25 cellular contexts compared by ENCODE assay signal in the genomic region with DNA sequence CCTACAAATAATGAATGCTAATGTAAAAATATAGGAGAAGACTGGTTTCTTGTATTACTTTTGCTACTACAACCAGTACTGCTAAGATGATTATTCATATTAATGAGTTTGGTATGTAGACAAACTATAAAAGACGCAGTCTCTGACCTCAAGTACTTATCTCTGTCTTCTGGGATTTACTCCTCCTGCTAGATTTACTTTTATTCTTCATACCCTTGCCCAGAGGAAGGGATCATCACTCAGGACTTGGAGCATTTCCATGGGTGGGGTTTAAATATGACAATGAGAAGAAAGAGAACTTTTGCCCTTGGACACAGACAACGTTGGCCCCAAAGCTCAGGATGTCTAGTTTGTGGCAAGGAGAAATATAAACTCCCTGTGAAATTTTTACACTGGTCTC.
A peak's percentile ranks its signal among the peaks of the same experiment; 100 is the strongest.
DNase-seq lines count a peak whose midpoint lies in the region; ATAC-seq and TF ChIP-seq lines count a peak whose summit lies in the region.
"Had no signal": no experiment of that assay in that cellular context is flagged by ENCODE, and none has a peak within 500 bp of the region (broad histone marks: within the 10 kb centered on the region; RNA-seq: fewer than 3 reads in every experiment).

No MANE protein-coding gene starts in this region.

- DNase-seq in HCEC 1CT, result peak; percentile 39
- peak; percentile 46 for DNase-seq in astrocyte of the spinal cord (ENCODE audit: low read depth, low spot score)
- peak; percentile 7 for DNase-seq in hepatic stellate cell (ENCODE audit: low spot score)
- DNase-seq in stromal cell of bone marrow (ENCODE audit: low read depth), result peak; percentile 43
- no peak for DNase-seq in right lobe of liver
- DNase-seq in stimulated activated CD4-positive, alpha-beta T cell treated with anti-CD3 and anti-CD28 coated beads, Interleukin-2, amount 100 ng/mL, for 24 hours, result no peak
- DNase-seq in activated T-helper 2 cell treated with anti-CD3 and anti-CD28 coated beads, Interferon-gamma antibody, Interleukin-2, Interleukin-4, amounts not matched to agents 10 μg/mL and 5 μg/mL and 100 μg/mL, durations not matched to agents 14 hours and 24 hours and 36 hours (ENCODE audit: low spot score), result no peak
- DNase-seq: activated B cell treated with CpG ODN at 0.5 μM for 24 hours; activated CD8-positive, alpha-beta memory T cell treated with anti-CD3 and anti-CD28 coated beads, Interleukin-2, amount 10 ng/mL, durations not matched to agents 7 days and 5 days; activated naive CD4-positive, alpha-beta T cell; activated T-cell treated with anti-CD3 and anti-CD28 coated beads, Interleukin-2, amount 50 U/mL, for 48 hours; gastrocnemius medialis; GOT3; hippocampal formation; left lung; naive B cell; NCI-H2081 treated with DMSO at 0.1 percent for 48 hours; NCI-H446; NCI-H774; small intestine; stimulated activated CD4-positive, alpha-beta T cell treated with anti-CD3 and anti-CD28 coated beads, Interleukin-2, amount 100 ng/mL, for 48 hours; T-cell; trophoblast cell had no signal

- H3K4me3 ChIP-seq in astrocyte of the spinal cord (ENCODE audit: low read depth, low read length) (no peak overlapping the region), right lobe of liver (no peak overlapping the region)
- H3K4me3 ChIP-seq: gastrocnemius medialis, GM12878, left lung, SJSA1 had no signal

- intact Hi-C loops in right lobe of liver (cut with DNase I), result no loop called here
- intact Hi-C loops in activated T-helper 2 cell treated with anti-CD3 and anti-CD28 coated beads, Interferon-gamma antibody, Interleukin-2, Interleukin-4, amounts not matched to agents 10 μg/mL and 5 μg/mL and 100 μg/mL, durations not matched to agents 14 hours and 24 hours and 36 hours (cut with micrococcal nuclease), result no loop called here

- no peaks in the 10 kb centered on the region for H3K4me1 Mint-ChIP-seq in activated T-helper 2 cell treated with anti-CD3 and anti-CD28 coated beads, Interferon-gamma antibody, Interleukin-2, Interleukin-4, amounts not matched to agents 10 μg/mL and 5 μg/mL and 100 μg/mL, durations not matched to agents 14 hours and 24 hours and 36 hours (ENCODE audit: low read depth)
- H3K4me1 Mint-ChIP-seq: activated B cell treated with CpG ODN at 0.5 μM for 24 hours; activated CD8-positive, alpha-beta memory T cell treated with anti-CD3 and anti-CD28 coated beads, Interleukin-2, amount 10 ng/mL, durations not matched to agents 7 days and 5 days; naive B cell; T-cell had no signal

- no peak overlapping the region for H3K27ac ChIP-seq in right lobe of liver
- H3K27ac ChIP-seq: gastrocnemius medialis, left lung, SJSA1 had no signal

- in situ Hi-C loops in astrocyte of the spinal cord (cut with HindIII; ENCODE audit: low sequenced_read_pairs), result no loop called here

- 12% methylated on average over 2 of the region's 2 CpGs for WGBS in right lobe of liver (ENCODE audit: insufficient coverage, low coverage, low lambda C conversion rate, missing lambda C conversion rate)

- H3K9me3 Mint-ChIP-seq in activated T-helper 2 cell treated with anti-CD3 and anti-CD28 coated beads, Interferon-gamma antibody, Interleukin-2, Interleukin-4, amounts not matched to agents 10 μg/mL and 5 μg/mL and 100 μg/mL, durations not matched to agents 14 hours and 24 hours and 36 hours, result peaks cover 16% of the 10 kb centered on the region

- no peaks in the 10 kb centered on the region for H3K9me3 ChIP-seq in right lobe of liver
- H3K9me3 ChIP-seq: gastrocnemius medialis, left lung, SJSA1 had no signal

- no peaks in the 10 kb centered on the region for H3K27me3 ChIP-seq in right lobe of liver
- H3K27me3 ChIP-seq: gastrocnemius medialis, left lung, SJSA1 had no signal

- H3K36me3 ChIP-seq in right lobe of liver, result no peaks in the 10 kb centered on the region
- H3K36me3 ChIP-seq: gastrocnemius medialis, left lung, SJSA1 had no signal

- no peaks in the 10 kb centered on the region for H3K36me3 Mint-ChIP-seq in activated T-helper 2 cell treated with anti-CD3 and anti-CD28 coated beads, Interferon-gamma antibody, Interleukin-2, Interleukin-4, amounts not matched to agents 10 μg/mL and 5 μg/mL and 100 μg/mL, durations not matched to agents 14 hours and 24 hours and 36 hours (ENCODE audit: low read depth)
- H3K36me3 Mint-ChIP-seq: activated CD8-positive, alpha-beta memory T cell treated with anti-CD3 and anti-CD28 coated beads, Interleukin-2, amount 10 ng/mL, durations not matched to agents 7 days and 5 days; naive B cell; T-cell had no signal

- no peak overlapping the region for H3K27ac Mint-ChIP-seq in activated T-helper 2 cell treated with anti-CD3 and anti-CD28 coated beads, Interferon-gamma antibody, Interleukin-2, Interleukin-4, amounts not matched to agents 10 μg/mL and 5 μg/mL and 100 μg/mL, durations not matched to agents 14 hours and 24 hours and 36 hours
- H3K27ac Mint-ChIP-seq: activated B cell treated with CpG ODN at 0.5 μM for 24 hours; activated CD8-positive, alpha-beta memory T cell treated with anti-CD3 and anti-CD28 coated beads, Interleukin-2, amount 10 ng/mL, durations not matched to agents 7 days and 5 days; naive B cell; T-cell had no signal

- no peak overlapping the region for H3K4me3 Mint-ChIP-seq in activated T-helper 2 cell treated with anti-CD3 and anti-CD28 coated beads, Interferon-gamma antibody, Interleukin-2, Interleukin-4, amounts not matched to agents 10 μg/mL and 5 μg/mL and 100 μg/mL, durations not matched to agents 14 hours and 24 hours and 36 hours (ENCODE audit: low read depth)
- H3K4me3 Mint-ChIP-seq: activated B cell treated with CpG ODN at 0.5 μM for 24 hours; activated CD8-positive, alpha-beta memory T cell treated with anti-CD3 and anti-CD28 coated beads, Interleukin-2, amount 10 ng/mL, durations not matched to agents 7 days and 5 days; naive B cell; T-cell had no signal

- H3K4me1 ChIP-seq in right lobe of liver, result no peaks in the 10 kb centered on the region
- H3K4me1 ChIP-seq: gastrocnemius medialis, left lung, SJSA1 had no signal

- ATAC-seq in right lobe of liver, result no peak
- ATAC-seq: activated CD8-positive, alpha-beta memory T cell treated with anti-CD3 and anti-CD28 coated beads, Interleukin-2, amount 10 ng/mL, durations not matched to agents 7 days and 5 days; gastrocnemius medialis; GM12878; left lung; T-cell had no signal

- no peaks in the 10 kb centered on the region for H3K27me3 Mint-ChIP-seq in activated T-helper 2 cell treated with anti-CD3 and anti-CD28 coated beads, Interferon-gamma antibody, Interleukin-2, Interleukin-4, amounts not matched to agents 10 μg/mL and 5 μg/mL and 100 μg/mL, durations not matched to agents 14 hours and 24 hours and 36 hours (ENCODE audit: low read depth)
- H3K27me3 Mint-ChIP-seq: activated B cell treated with CpG ODN at 0.5 μM for 24 hours; activated CD8-positive, alpha-beta memory T cell treated with anti-CD3 and anti-CD28 coated beads, Interleukin-2, amount 10 ng/mL, durations not matched to agents 7 days and 5 days; naive B cell; T-cell had no signal

- no peak for TF ChIP-seq POLR2A in right lobe of liver (IDR thresholded peaks at IDR 0.05)

- TF ChIP-seq CTCF in astrocyte of the spinal cord (IDR thresholded peaks at IDR 0.05; ENCODE audit: low read depth, low read length) (no peak), right lobe of liver (IDR thresholded peaks at IDR 0.05) (no peak)

Comparison
In these comparisons a context has a peak if more than half of its experiments do, and no peak if none do; other contexts are left out.
1. DNase-seq: peak in HCEC 1CT (single experiment), astrocyte of the spinal cord (single experiment), hepatic stellate cell (single experiment) and stromal cell of bone marrow (single experiment); none in right lobe of liver (0 of 3), stimulated activated CD4-positive, alpha-beta T cell treated with anti-CD3 and anti-CD28 coated beads, Interleukin-2, amount 100 ng/mL, for 24 hours (0 of 2) and activated T-helper 2 cell treated with anti-CD3 and anti-CD28 coated beads, Interferon-gamma antibody, Interleukin-2, Interleukin-4, amounts not matched to agents 10 μg/mL and 5 μg/mL and 100 μg/mL, durations not matched to agents 14 hours and 24 hours and 36 hours (single experiment).